In the genomic region with DNA sequence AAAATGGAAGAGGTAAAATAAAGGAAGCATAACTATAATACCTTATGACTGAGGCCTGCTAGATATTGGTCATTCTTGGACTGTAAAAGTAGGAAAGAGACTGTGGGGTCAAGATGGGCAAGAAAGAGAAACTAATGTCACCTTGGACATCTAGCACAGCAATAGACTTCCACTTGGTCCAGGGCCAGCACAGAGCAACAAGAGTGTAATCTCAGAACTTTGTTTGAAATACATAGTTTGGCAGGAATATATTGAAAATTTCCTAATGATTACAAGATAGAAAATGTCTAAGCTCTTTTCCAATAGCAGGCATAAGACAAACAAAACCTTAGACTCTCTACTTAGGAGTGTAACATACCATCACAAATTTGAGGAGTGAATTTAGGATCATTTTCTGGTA, we compare ENCODE assay signal across 20 cellular contexts. TPM values are rescaled to one million over a fixed set of nuclear protein-coding genes. Genes with fewer than 3 reads are reported as not detected.
DNase-seq lines count a peak whose midpoint lies in the region; ATAC-seq and TF ChIP-seq lines count a peak whose summit lies in the region.
"Had no signal": no experiment of that assay in that cellular context is flagged by ENCODE, and none has a peak within 500 bp of the region (broad histone marks: within the 10 kb centered on the region; RNA-seq: fewer than 3 reads in every experiment).

No MANE protein-coding gene starts in this region.

- H3K4me3 Mint-ChIP-seq in MCF 10A (ENCODE audit: unreplicated experiment) (no peak overlapping the region), Caco-2 (ENCODE audit: unreplicated experiment) (no peak overlapping the region)
- peak overlapping the region; percentile 90 for H3K4me3 Mint-ChIP-seq in stimulated activated effector memory CD8-positive, alpha-beta T cell treated with anti-CD3 and anti-CD28 coated beads, Interleukin-12 subunit alpha, Interleukin-12 subunit beta, amount 100 ng/mL, for 72 hours

- H3K4me1 ChIP-seq in breast epithelium (peaks cover 0 to 4% of the 10 kb centered on the region in 2 donors), mammary epithelial cell (ENCODE audit: insufficient read depth, low read length) (peaks cover 26% of the 10 kb centered on the region), Caco-2 (peaks cover 6% of the 10 kb centered on the region; the same call in 1 of the 2 replicates), A673 (ENCODE audit: insufficient read depth, low read length, poor library complexity, severe bottlenecking) (peaks cover 19% of the 10 kb centered on the region)
- H3K4me1 ChIP-seq: prostate gland had no signal

- no peaks in the 10 kb centered on the region for H4K20me1 ChIP-seq in mammary epithelial cell (ENCODE audit: insufficient read depth, low read length)

- H3K36me3 ChIP-seq in breast epithelium = no peaks in the 10 kb centered on the region
- no peaks in the 10 kb centered on the region for H3K36me3 ChIP-seq in MG63
- no peaks in the 10 kb centered on the region for H3K36me3 ChIP-seq in mammary epithelial cell (ENCODE audit: insufficient read depth, low read length)
- H3K36me3 ChIP-seq in Caco-2 (ENCODE audit: control insufficient read depth, insufficient read depth, low read length) = no peaks in the 10 kb centered on the region
- no peaks in the 10 kb centered on the region for H3K36me3 ChIP-seq in A673 (ENCODE audit: insufficient read depth, low read length, poor library complexity, severe bottlenecking)
- H3K36me3 ChIP-seq: prostate gland had no signal

- H3K4me3 ChIP-seq in breast epithelium = no peak overlapping the region
- no peak overlapping the region for H3K4me3 ChIP-seq in MG63
- no peak overlapping the region for H3K4me3 ChIP-seq in mammary epithelial cell (replicated peaks in 1 of 3; ENCODE audit: insufficient read depth in 1 of 3, low read depth in 2 of 3, low read length in 3 of 3)
- H3K4me3 ChIP-seq in Caco-2 (ENCODE audit: low read depth, low read length) = no peak overlapping the region
- no peak overlapping the region for H3K4me3 ChIP-seq in A673 (ENCODE audit: low read depth, low read length, poor library complexity, severe bottlenecking)
- H3K4me3 ChIP-seq: GM12878, prostate gland, skin epidermis had no signal

- CTCF ChIA-PET in MCF 10A (lab: Yijun Ruan, JAX) = interaction anchor here (0.8 to 1.4 kb wide), 4 partner anchors 16 to 125 kb away, joined by 3 to 7 read pairs (median 4); no protein-coding TSS in a partner anchor
- CTCF ChIA-PET in mammary epithelial cell (lab: Charles Lee; ENCODE audit: low non-redundant PET) = no interaction called here
- CTCF ChIA-PET in Caco-2 (lab: Charles Lee) = interaction anchor here (0.6 kb wide), 1 partner anchor 10 kb away, joined by 3 read pairs; no protein-coding TSS in a partner anchor
- CTCF ChIA-PET in A673 (lab: Charles Lee) = no interaction called here

- no peak overlapping the region for H2AFZ ChIP-seq in mammary epithelial cell (ENCODE audit: low read depth, low read length)

- in situ Hi-C loops in mammary epithelial cell (cut with MboI; ENCODE audit: low sequenced_read_pairs in 2 of 2) = loop anchor here (5.0 to 25.0 kb wide), 4 partner anchors 117 to 350 kb away; partner anchors contain the start of gene ZNF326 (in 2 of the 2)

- H3K79me2 ChIP-seq in mammary epithelial cell (ENCODE audit: insufficient read depth, low read length) = peaks cover 85% of the 10 kb centered on the region

- BruUV-seq in MCF 10A (replicated peaks; lab: Mats Ljungman, UMichigan) (no TSS peak), mammary epithelial cell (replicated peaks; lab: Mats Ljungman, UMichigan) (no TSS peak), Caco-2 (replicated peaks; lab: Mats Ljungman, UMichigan) (no TSS peak), A673 (replicated peaks; lab: Mats Ljungman, UMichigan) (no TSS peak)

- dilution Hi-C loops in mammary epithelial cell (cut with HindIII; ENCODE audit: low sequenced_read_pairs) = no loop called here

- H3K4me2 ChIP-seq in mammary epithelial cell (ENCODE audit: insufficient read depth, low read depth, low read length) = no peak overlapping the region

- H3K9me3 ChIP-seq in breast epithelium (no peaks in the 10 kb centered on the region), MG63 (no peaks in the 10 kb centered on the region), mammary epithelial cell (replicated peaks; ENCODE audit: insufficient read depth, low read length) (no peaks in the 10 kb centered on the region), Caco-2 (no peaks in the 10 kb centered on the region), A673 (ENCODE audit: low read depth, low read length, poor library complexity, severe bottlenecking) (no peaks in the 10 kb centered on the region)
- H3K9me3 ChIP-seq: prostate gland had no signal

- DNase-seq in MCF 10A (ENCODE audit: unreplicated experiment) (no peak), breast epithelium (ENCODE audit: low spot score in 2 of 2) (no peak), MG63 (peak; percentile 7), mammary epithelial cell (no peak), SKM-1 treated with dmso at 0.1 percent for 144 hours (lab: John Stamatoyannopoulos, UW; ENCODE audit: unreplicated experiment) (no peak), Caco-2 (no peak), A673 (ENCODE audit: low spot score) (no peak)
- no peak for DNase-seq in stimulated activated effector memory CD8-positive, alpha-beta T cell treated with anti-CD3 and anti-CD28 coated beads, Interleukin-12 subunit alpha, Interleukin-12 subunit beta, amount 100 ng/mL, for 72 hours (ENCODE audit: low spot score in 2 of 2)
- DNase-seq: amygdala; DMS 273 treated with DMSO at 0.1 percent for 48 hours; GF-D8; NCI-H1417; NCI-H2171 treated with DMSO at 0.1 percent for 48 hours; stimulated activated CD4-positive, alpha-beta T cell treated with anti-CD3 and anti-CD28 coated beads, Interleukin-4, amount 100 ng/mL, for 24 hours; T1000 had no signal

- intact Hi-C loops in MCF 10A (cut with micrococcal nuclease) (loop anchor here (10.0 kb wide), 1 partner anchor 317 kb away; no protein-coding TSS in a partner anchor), breast epithelium (cut with DNase I; ENCODE audit: low total_unique reads) (loop anchor here (5.0 kb wide), 1 partner anchor 300 kb away; no protein-coding TSS in a partner anchor), mammary epithelial cell (cut with micrococcal nuclease) (no loop called here), Caco-2 (cut with micrococcal nuclease; ENCODE audit: unreplicated experiment) (no loop called here), A673 (cut with micrococcal nuclease; ENCODE audit: unreplicated experiment) (loop anchor here (10.0 kb wide), 1 partner anchor 347 kb away; no protein-coding TSS in a partner anchor)

- H3K36me3 Mint-ChIP-seq in MCF 10A (ENCODE audit: insufficient read depth, unreplicated experiment) (no peaks in the 10 kb centered on the region), Caco-2 (ENCODE audit: insufficient read depth, unreplicated experiment) (no peaks in the 10 kb centered on the region)
- peaks cover 80% of the 10 kb centered on the region for H3K36me3 Mint-ChIP-seq in stimulated activated effector memory CD8-positive, alpha-beta T cell treated with anti-CD3 and anti-CD28 coated beads, Interleukin-12 subunit alpha, Interleukin-12 subunit beta, amount 100 ng/mL, for 72 hours

- H3K27me3 Mint-ChIP-seq in MCF 10A (ENCODE audit: insufficient read depth, unreplicated experiment) (no peaks in the 10 kb centered on the region), Caco-2 (ENCODE audit: insufficient read depth, unreplicated experiment) (peaks cover 4% of the 10 kb centered on the region)

- no peak for TF ChIP-seq CTCF in MCF 10A (IDR thresholded peaks at IDR 0.05; ENCODE audit: unreplicated experiment)
- no peak for TF ChIP-seq CTCF in breast epithelium (IDR thresholded peaks at IDR 0.05)
- TF ChIP-seq CTCF in mammary epithelial cell (conservative IDR thresholded peaks at IDR 0.05 in 1 of 2, IDR thresholded peaks at IDR 0.05 in 1 of 2; ENCODE audit: extremely low read depth in 1 of 2, insufficient read depth in 1 of 2, low read depth in 1 of 2, low read length in 2 of 2) = no peak
- TF ChIP-seq CTCF in Caco-2 (IDR thresholded peaks at IDR 0.05; ENCODE audit: insufficient read depth in 1 of 2, low read depth in 1 of 2, low read length in 1 of 2, severe bottlenecking in 1 of 2, unreplicated experiment in 1 of 2) = no peak
- TF ChIP-seq CTCF in A673 (conservative IDR thresholded peaks at IDR 0.05; ENCODE audit: low read depth, low read length) = no peak

- H3K4me1 Mint-ChIP-seq in MCF 10A (ENCODE audit: insufficient read depth, unreplicated experiment) (peaks cover 24% of the 10 kb centered on the region), Caco-2 (ENCODE audit: low read depth, unreplicated experiment) (no peaks in the 10 kb centered on the region)
- H3K4me1 Mint-ChIP-seq in stimulated activated effector memory CD8-positive, alpha-beta T cell treated with anti-CD3 and anti-CD28 coated beads, Interleukin-12 subunit alpha, Interleukin-12 subunit beta, amount 100 ng/mL, for 72 hours = peaks cover 51% of the 10 kb centered on the region

- TF ChIP-seq POLR2A in breast epithelium (IDR thresholded peaks at IDR 0.05) = no peak

- no peak overlapping the region for H3K9ac ChIP-seq in mammary epithelial cell (ENCODE audit: insufficient read depth, low read length)

- H3K27ac Mint-ChIP-seq in MCF 10A (ENCODE audit: low read depth, unreplicated experiment) (peak overlapping the region; percentile 61), Caco-2 (ENCODE audit: unreplicated experiment) (no peak overlapping the region)
- peak overlapping the region; percentile 53 for H3K27ac Mint-ChIP-seq in stimulated activated effector memory CD8-positive, alpha-beta T cell treated with anti-CD3 and anti-CD28 coated beads, Interleukin-12 subunit alpha, Interleukin-12 subunit beta, amount 100 ng/mL, for 72 hours

- ATAC-seq in stimulated activated effector memory CD8-positive, alpha-beta T cell treated with anti-CD3 and anti-CD28 coated beads, Interleukin-12 subunit alpha, Interleukin-12 subunit beta, amount 100 ng/mL, for 72 hours = no peak
- ATAC-seq: activated CD4-positive, CD25-positive, alpha-beta regulatory T cell treated with anti-CD3 and anti-CD28 coated beads, Interleukin-2, amount 50 U/mL, for 24 hours; GM12878; HCT116 had no signal

- H3K27ac ChIP-seq in breast epithelium (no peak overlapping the region), mammary epithelial cell (ENCODE audit: insufficient read depth, low read depth, low read length) (peak overlapping the region; percentile 37), A673 (ENCODE audit: low read depth, low read length, poor library complexity, severe bottlenecking) (no peak overlapping the region)
- H3K27ac ChIP-seq: prostate gland had no signal

- no peaks in the 10 kb centered on the region for H3K9me3 Mint-ChIP-seq in MCF 10A (ENCODE audit: unreplicated experiment)
- H3K9me3 Mint-ChIP-seq in stimulated activated effector memory CD8-positive, alpha-beta T cell treated with anti-CD3 and anti-CD28 coated beads, Interleukin-12 subunit alpha, Interleukin-12 subunit beta, amount 100 ng/mL, for 72 hours = no peaks in the 10 kb centered on the region
- no peaks in the 10 kb centered on the region for H3K9me3 Mint-ChIP-seq in Caco-2 (ENCODE audit: unreplicated experiment)

- POLR2A ChIA-PET in MCF 10A (lab: Yijun Ruan, JAX) (interaction anchor here (0.9 to 1.5 kb wide), 3 partner anchors 10 to 39 kb away, joined by 3 read pairs; no protein-coding TSS in a partner anchor), Caco-2 (lab: Charles Lee) (no interaction called here), A673 (lab: Charles Lee; ENCODE audit: low non-redundant PET) (no interaction called here)

- H3K27me3 ChIP-seq in breast epithelium (no peaks in the 10 kb centered on the region), MG63 (no peaks in the 10 kb centered on the region), mammary epithelial cell (ENCODE audit: insufficient read depth, low read length) (no peaks in the 10 kb centered on the region), Caco-2 (replicated peaks; ENCODE audit: control insufficient read depth, insufficient read depth, low read length) (no peaks in the 10 kb centered on the region), A673 (replicated peaks; ENCODE audit: insufficient read depth, low read depth, low read length, poor library complexity) (no peaks in the 10 kb centered on the region)

RNA-seq across cellular contexts. Expression of gene LRRC8C, which starts 4.6 kb away (rescaled TPM):
- total RNA-seq in MCF 10A (2022) (4.4 TPM in 2 replicates), breast epithelium (10 to 100 TPM; 10.8 to 14.6 (median 12.9) TPM), mammary epithelial cell (10 to 100 TPM in 1 of 2 donors, 1 to 10 TPM in 1; 6.5 to 17.2 TPM), Caco-2 (2022) (0.07 and 0.11 TPM in 2 replicates), A673 (2021) (5.6 and 6.9 TPM in 2 replicates)
- total RNA-seq in MG63 (2014; rRNA removed; shearing (Covaris generic); ENCODE audit: low replicate concordance) = 0.05 and 0.43 TPM in 2 replicates
- polyA plus RNA-seq in mammary epithelial cell = 12.7 TPM
- polyA minus RNA-seq in mammary epithelial cell = 10.6 TPM

Comparison
In these comparisons a context has a peak if more than half of its experiments do, and no peak if none do; other contexts are left out.
1. CTCF ChIA-PET loops: an anchor here in MCF 10A (0.8 to 1.4 kb wide) and Caco-2 (0.6 kb wide); none called in mammary epithelial cell and A673.
2. intact Hi-C loops: an anchor here in MCF 10A (10.0 kb wide), breast epithelium (5.0 kb wide) and A673 (10.0 kb wide); none called in mammary epithelial cell and Caco-2.